ENCODE assay signal across 9 cellular contexts in the genomic region with DNA sequence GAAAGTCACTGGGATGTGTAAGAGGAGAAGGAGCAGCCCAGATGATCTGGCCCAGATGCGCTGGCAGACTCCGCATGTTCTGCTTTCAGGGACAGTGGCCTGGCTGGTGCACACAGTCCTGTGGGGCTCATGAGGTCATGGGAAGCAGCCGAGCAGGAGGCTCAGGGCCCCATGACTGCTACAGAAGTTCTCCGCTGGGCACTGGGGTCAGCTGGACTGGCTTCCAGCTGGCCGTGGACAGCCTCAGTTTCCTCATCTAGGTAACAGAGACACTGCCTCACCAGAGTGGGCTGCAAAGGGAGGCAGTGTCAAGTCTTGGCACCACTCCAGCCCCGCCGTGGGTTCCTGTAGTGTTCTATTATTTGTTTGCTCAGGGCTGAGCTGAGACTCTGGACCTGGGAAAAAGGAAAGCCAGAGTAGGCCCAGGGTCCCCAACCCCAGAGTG. TPM values are rescaled to one million over a fixed set of nuclear protein-coding genes. Genes with fewer than 3 reads are reported as not detected.
DNase-seq lines count a peak whose midpoint lies in the region; ATAC-seq and TF ChIP-seq lines count a peak whose summit lies in the region.
"Had no signal": no experiment of that assay in that cellular context is flagged by ENCODE, and none has a peak within 500 bp of the region (broad histone marks: within the 10 kb centered on the region; RNA-seq: fewer than 3 reads in every experiment).

No MANE protein-coding gene starts in this region.

- H3K4me3 Mint-ChIP-seq in activated CD4-positive, alpha-beta memory T cell treated with anti-CD3 and anti-CD28 coated beads, Interleukin-2, amount 10 ng/mL, durations not matched to agents 7 days and 5 days = peak overlapping the region; percentile 74

- peak overlapping the region; percentile 70 for H3K4me2 ChIP-seq in osteoblast (ENCODE audit: insufficient read depth, low read length)

- peaks cover 71% of the 10 kb centered on the region for H3K4me1 ChIP-seq in osteoblast (ENCODE audit: insufficient read depth, low read length)

- no peaks in the 10 kb centered on the region; the same call in 1 of the 2 replicates for H3K9me3 ChIP-seq in AG04450 (ENCODE audit: control insufficient read depth, insufficient read depth, low read length)
- no peaks in the 10 kb centered on the region for H3K9me3 ChIP-seq in osteoblast (ENCODE audit: low read depth, low read length)

- H4K20me1 ChIP-seq in osteoblast (ENCODE audit: insufficient read depth, low read length) = peaks cover 55% of the 10 kb centered on the region

- no peak overlapping the region for H2AFZ ChIP-seq in osteoblast (ENCODE audit: low read length)

- no peaks in the 10 kb centered on the region for H3K27me3 Mint-ChIP-seq in activated CD4-positive, alpha-beta memory T cell treated with anti-CD3 and anti-CD28 coated beads, Interleukin-2, amount 10 ng/mL, durations not matched to agents 7 days and 5 days

- CTCF ChIA-PET in AG04450 (lab: Charles Lee) = interaction anchor here (7.6 kb wide), 1 partner anchor 13 kb away, joined by 82 read pairs; no protein-coding TSS in a partner anchor
- CTCF ChIA-PET in activated CD4-positive, alpha-beta memory T cell treated with anti-CD3 and anti-CD28 coated beads, Interleukin-2, amount 10 ng/mL, durations not matched to agents 7 days and 5 days (lab: Charles Lee) = interaction anchor here (1.1 to 14.1 kb wide), 2 partner anchors 16 to 58 kb away, joined by 3 to 313 read pairs; no protein-coding TSS in a partner anchor

- peak overlapping the region; percentile 99 for H3K27ac Mint-ChIP-seq in activated CD4-positive, alpha-beta memory T cell treated with anti-CD3 and anti-CD28 coated beads, Interleukin-2, amount 10 ng/mL, durations not matched to agents 7 days and 5 days

- H3K9me3 Mint-ChIP-seq in activated CD4-positive, alpha-beta memory T cell treated with anti-CD3 and anti-CD28 coated beads, Interleukin-2, amount 10 ng/mL, durations not matched to agents 7 days and 5 days = no peaks in the 10 kb centered on the region

- H3K27me3 ChIP-seq in AG04450 (ENCODE audit: control insufficient read depth, insufficient read depth, low read length) = no peaks in the 10 kb centered on the region
- H3K27me3 ChIP-seq in osteoblast (ENCODE audit: insufficient read depth, low read length) = no peaks in the 10 kb centered on the region

- H3K4me3 ChIP-seq in AG04450 (ENCODE audit: low read depth, low read length) = no peak overlapping the region
- peak overlapping the region; percentile 28 for H3K4me3 ChIP-seq in osteoblast (ENCODE audit: insufficient read depth, low read length)

- peaks cover 94% of the 10 kb centered on the region for H3K4me1 Mint-ChIP-seq in activated CD4-positive, alpha-beta memory T cell treated with anti-CD3 and anti-CD28 coated beads, Interleukin-2, amount 10 ng/mL, durations not matched to agents 7 days and 5 days

- H3K36me3 Mint-ChIP-seq in activated CD4-positive, alpha-beta memory T cell treated with anti-CD3 and anti-CD28 coated beads, Interleukin-2, amount 10 ng/mL, durations not matched to agents 7 days and 5 days (ENCODE audit: low read depth) = peaks cover 70% of the 10 kb centered on the region

- intact Hi-C loops in head of caudate nucleus (cut with DNase I) = no loop called here

- peaks cover 47% of the 10 kb centered on the region for H3K36me3 ChIP-seq in osteoblast (ENCODE audit: insufficient read depth, low read length)

- ATAC-seq in HG03280 (IDR thresholded peaks at IDR 0.05; ENCODE audit: unreplicated experiment) = no peak

- H3K79me2 ChIP-seq in osteoblast (ENCODE audit: insufficient read depth, low read length) = peaks cover 78% of the 10 kb centered on the region

- DNase-seq in AG04450 (ENCODE audit: low read depth, low spot score) = no peak
- no peak for DNase-seq in activated CD4-positive, alpha-beta memory T cell treated with anti-CD3 and anti-CD28 coated beads, Interleukin-2, amount 10 ng/mL, durations not matched to agents 7 days and 5 days
- peak in 36 of 42 donors; percentile 36 to 88 (median 60) for DNase-seq in head of caudate nucleus
- peak; percentile 89 for DNase-seq in osteoblast (ENCODE audit: insufficient read length, low spot score, missing footprints)
- DNase-seq in NCI-H82 (lab: John Stamatoyannopoulos, UW) = no peak
- no peak for DNase-seq in DMS153 (lab: John Stamatoyannopoulos, UW)
- no peak for DNase-seq in COLO829 (ENCODE audit: low spot score)
- DNase-seq: NCI-H2107 had no signal

- POLR2A ChIA-PET in AG04450 (lab: Yijun Ruan, JAX) = interaction anchor here (1.3 to 1.7 kb wide), 2 partner anchors 16 to 44 kb away, joined by 6 to 11 read pairs; partner anchors contain the start of gene MED15
- POLR2A ChIA-PET in activated CD4-positive, alpha-beta memory T cell treated with anti-CD3 and anti-CD28 coated beads, Interleukin-2, amount 10 ng/mL, durations not matched to agents 7 days and 5 days (lab: Charles Lee) = interaction anchor here (1.1 to 27.0 kb wide), 6 partner anchors 14 to 134 kb away, joined by 3 to 396 read pairs (median 4); partner anchors contain the start of gene MED15

- TF ChIP-seq CTCF in AG04450 (IDR thresholded peaks at IDR 0.05; ENCODE audit: low read depth, low read length) = no peak
- no peak for TF ChIP-seq CTCF in osteoblast (IDR thresholded peaks at IDR 0.05; ENCODE audit: extremely low read depth, low read depth, low read length)

- H3K27ac ChIP-seq in AG04450 (ENCODE audit: low read depth, low read length) (peak overlapping the region; percentile 97), osteoblast (ENCODE audit: low read depth, low read length) (peak overlapping the region; percentile 99)

RNA-seq across cellular contexts. Expression of gene MED15, which starts 45.1 kb away (rescaled TPM):
- polyA plus RNA-seq in AG04450 (2011; rRNA removed) = 17.3 and 25.4 TPM in 2 replicates
- 43.3 and 49.2 TPM in 2 replicates for polyA minus RNA-seq in AG04450 (2011; rRNA and poly(A)+ RNA removed)
- 100 to 1,000 TPM; 168 TPM for total RNA-seq in activated CD4-positive, alpha-beta memory T cell treated with anti-CD3 and anti-CD28 coated beads, Interleukin-2, amount 10 ng/mL, durations not matched to agents 7 days and 5 days
- 36.9 and 49.8 TPM in 2 replicates for total RNA-seq in osteoblast

RNA-seq across cellular contexts. Expression of gene KLHL22, which starts 56.9 kb away (rescaled TPM):
- 30.2 and 33.2 TPM in 2 replicates for polyA plus RNA-seq in AG04450 (2011; rRNA removed)
- polyA minus RNA-seq in AG04450 (2011; rRNA and poly(A)+ RNA removed) = 35.1 and 39.0 TPM in 2 replicates
- 10 to 100 TPM; 31.1 to 32.8 TPM for total RNA-seq in activated CD4-positive, alpha-beta memory T cell treated with anti-CD3 and anti-CD28 coated beads, Interleukin-2, amount 10 ng/mL, durations not matched to agents 7 days and 5 days
- total RNA-seq in osteoblast = 36.9 and 46.6 TPM in 2 replicates

Comparison
In these comparisons a context has a peak if more than half of its experiments do, and no peak if none do; other contexts are left out.
1. DNase-seq: peak in head of caudate nucleus (36 of 42) and osteoblast (single experiment); none in AG04450 (single experiment), activated CD4-positive, alpha-beta memory T cell treated with anti-CD3 and anti-CD28 coated beads, Interleukin-2, amount 10 ng/mL, durations not matched to agents 7 days and 5 days (single experiment), NCI-H82 (single experiment), DMS153 (single experiment) and COLO829 (single experiment).